13 cellular contexts compared by ENCODE assay signal in genomic region chr3:128438488-128439072, GRCh38. TPM values are rescaled to one million over a fixed set of nuclear protein-coding genes. Genes with fewer than 3 reads are reported as not detected.
DNase-seq lines count a peak whose midpoint lies in the region; ATAC-seq, FAIRE-seq and TF ChIP-seq lines count a peak whose summit lies in the region.
"Had no signal": no experiment of that assay in that cellular context is flagged by ENCODE, and none has a peak within 500 bp of the region (broad histone marks: within the 10 kb centered on the region; RNA-seq: fewer than 3 reads in every experiment).

No MANE protein-coding gene starts in this region.

- CTCF ChIA-PET in WTC11 (lab: Charles Lee), result interaction anchor here (0.7 to 2.7 kb wide), 16 partner anchors 8 to 212 kb away, joined by 3 to 22 read pairs (median 4); no protein-coding TSS in a partner anchor

- H3K36me3 ChIP-seq in GM06990 (ENCODE audit: control insufficient read depth, insufficient read depth, low read length), result no peaks in the 10 kb centered on the region
- H3K36me3 ChIP-seq in kidney epithelial cell (ENCODE audit: control insufficient read depth, insufficient read depth, low read length), result no peaks in the 10 kb centered on the region

- H3K4me3 ChIP-seq in GM06990 (replicated peaks; ENCODE audit: low read depth, low read length) (no peak overlapping the region), kidney epithelial cell (ENCODE audit: low read depth, low read length) (no peak overlapping the region)

- no peak overlapping the region for H3K4me3 Mint-ChIP-seq in WTC11

- no peaks in the 10 kb centered on the region for H3K9me3 Mint-ChIP-seq in WTC11

- no peaks in the 10 kb centered on the region for H3K36me3 Mint-ChIP-seq in WTC11

- peak; percentile 79 for TF ChIP-seq CTCF in GM06990 (IDR thresholded peaks at IDR 0.05; ENCODE audit: insufficient read depth, low read length, poor library complexity, severe bottlenecking)
- peak; percentile 43 for TF ChIP-seq CTCF in WTC11 (IDR thresholded peaks at IDR 0.05)
- peak; percentile 48 for TF ChIP-seq CTCF in kidney epithelial cell (IDR thresholded peaks at IDR 0.05; ENCODE audit: insufficient read depth, low read length, poor library complexity, severe bottlenecking)

- intact Hi-C loops in head of caudate nucleus (cut with DNase I), result no loop called here

- DNase-seq in GM06990 (ENCODE audit: extremely low read depth, insufficient read length), result no peak
- DNase-seq in HT-29 (ENCODE audit: low spot score), result peak; percentile 42
- DNase-seq in WTC11 (ENCODE audit: low spot score), result peak; percentile 60
- DNase-seq in kidney epithelial cell (ENCODE audit: low read depth), result no peak
- DNase-seq in head of caudate nucleus, result no peak
- DNase-seq in T-helper 2 cell, result no peak
- DNase-seq in urothelium cell line (ENCODE audit: low spot score), result no peak
- DNase-seq: activated effector memory CD4-positive, alpha-beta T cell treated with anti-CD3 and anti-CD28 coated beads, Interleukin-2, amount 50 U/mL, for 16 hours; effector memory CD4-positive, alpha-beta T cell; NCI-H446 treated with DMSO at 0.1 percent for 48 hours had no signal

- peak; percentile 77 for ATAC-seq in WTC11
- ATAC-seq in HG02885 (IDR thresholded peaks at IDR 0.05; ENCODE audit: poor library complexity, unreplicated experiment), result no peak

- H3K27me3 Mint-ChIP-seq in WTC11 (ENCODE audit: low read depth), result peaks cover 39% of the 10 kb centered on the region

- FAIRE-seq in urothelium cell line (lab: Jason Lieb, UNC), result no peak
- FAIRE-seq: TTC549 had no signal

- POLR2A ChIA-PET in WTC11 (lab: Charles Lee), result no interaction called here

- peaks cover 29% of the 10 kb centered on the region for H3K4me1 Mint-ChIP-seq in WTC11

- H3K27ac Mint-ChIP-seq in WTC11, result no peak overlapping the region

- no peaks in the 10 kb centered on the region; the same call in none of the 2 replicates for H3K27me3 ChIP-seq in GM06990 (replicated peaks; ENCODE audit: control insufficient read depth, insufficient read depth, low read length)
- peaks cover 46% of the 10 kb centered on the region for H3K27me3 ChIP-seq in kidney epithelial cell (ENCODE audit: control insufficient read depth, insufficient read depth, low read length)

TF ChIP-seq in WTC11, 78 proteins besides CTCF, POLR2A, EP300 and RAD21:
- TF ChIP-seq, protein P1, sequence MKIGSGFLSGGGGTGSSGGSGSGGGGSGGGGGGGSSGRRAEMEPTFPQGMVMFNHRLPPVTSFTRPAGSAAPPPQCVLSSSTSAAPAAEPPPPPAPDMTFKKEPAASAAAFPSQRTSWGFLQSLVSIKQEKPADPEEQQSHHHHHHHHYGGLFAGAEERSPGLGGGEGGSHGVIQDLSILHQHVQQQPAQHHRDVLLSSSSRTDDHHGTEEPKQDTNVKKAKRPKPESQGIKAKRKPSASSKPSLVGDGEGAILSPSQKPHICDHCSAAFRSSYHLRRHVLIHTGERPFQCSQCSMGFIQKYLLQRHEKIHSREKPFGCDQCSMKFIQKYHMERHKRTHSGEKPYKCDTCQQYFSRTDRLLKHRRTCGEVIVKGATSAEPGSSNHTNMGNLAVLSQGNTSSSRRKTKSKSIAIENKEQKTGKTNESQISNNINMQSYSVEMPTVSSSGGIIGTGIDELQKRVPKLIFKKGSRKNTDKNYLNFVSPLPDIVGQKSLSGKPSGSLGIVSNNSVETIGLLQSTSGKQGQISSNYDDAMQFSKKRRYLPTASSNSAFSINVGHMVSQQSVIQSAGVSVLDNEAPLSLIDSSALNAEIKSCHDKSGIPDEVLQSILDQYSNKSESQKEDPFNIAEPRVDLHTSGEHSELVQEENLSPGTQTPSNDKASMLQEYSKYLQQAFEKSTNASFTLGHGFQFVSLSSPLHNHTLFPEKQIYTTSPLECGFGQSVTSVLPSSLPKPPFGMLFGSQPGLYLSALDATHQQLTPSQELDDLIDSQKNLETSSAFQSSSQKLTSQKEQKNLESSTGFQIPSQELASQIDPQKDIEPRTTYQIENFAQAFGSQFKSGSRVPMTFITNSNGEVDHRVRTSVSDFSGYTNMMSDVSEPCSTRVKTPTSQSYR (CRISPR knock-in tag; IDR thresholded peaks at IDR 0.05), result no peak
- TF ChIP-seq ATF1 (CRISPR knock-in tag; IDR thresholded peaks at IDR 0.05), result no peak
- TF ChIP-seq ZNF263 (CRISPR knock-in tag; IDR thresholded peaks at IDR 0.05; ENCODE audit: low read depth), result peak; percentile 57; the same call in 1 of the 2 replicates
- TF ChIP-seq FOXP1 (CRISPR knock-in tag; IDR thresholded peaks at IDR 0.05; ENCODE audit: borderline replicate concordance), result peak; percentile 45; the same call in 1 of the 2 replicates
- no peak for TF ChIP-seq TP53 (CRISPR knock-in tag; IDR thresholded peaks at IDR 0.05)
TF ChIP-seq in WTC11: peak in this region for 2.

RNA-seq across cellular contexts. Expression of gene DNAJB8, which starts 28.1 kb away (rescaled TPM):
- total RNA-seq in HT-29 (2014; rRNA removed; shearing (Covaris generic)), result not detected in 2 replicates
- total RNA-seq in WTC11 (2021) (not detected in 3 replicates), kidney epithelial cell (not detected in 2 replicates)
- total RNA-seq: pulmonary artery endothelial cell had no signal

RNA-seq across cellular contexts. Expression of gene GATA2, which starts 54.4 kb away (rescaled TPM):
- 114 and 123 TPM in 2 replicates for total RNA-seq in HT-29 (2014; rRNA removed; shearing (Covaris generic))
- 1.3 to 1.6 TPM (median 1.5 TPM) in 3 replicates for total RNA-seq in WTC11 (2021)
- total RNA-seq in kidney epithelial cell, result 5.6 and 6.0 TPM in 2 replicates

Comparison
In these comparisons a context has a peak if more than half of its experiments do, and no peak if none do; other contexts are left out.
1. DNase-seq: peak in HT-29 (single experiment) and WTC11 (single experiment); none in GM06990 (single experiment), kidney epithelial cell (single experiment), head of caudate nucleus (0 of 42), T-helper 2 cell (0 of 5) and urothelium cell line (single experiment).
2. RNA of gene GATA2, which starts 54.4 kb away (total RNA-seq): 114 to 123 TPM in HT-29; 5.6 to 6.0 TPM in kidney epithelial cell and 1.3 to 1.6 TPM in WTC11; every median in the first group is over 10 times any median in the second.
3. Peak in every context shown above with its lines, with median percentiles within 50 percentile points of each other: CTCF ChIP-seq.